Comparison of ENCODE assay signal across 1 cellular context in the genomic region with DNA sequence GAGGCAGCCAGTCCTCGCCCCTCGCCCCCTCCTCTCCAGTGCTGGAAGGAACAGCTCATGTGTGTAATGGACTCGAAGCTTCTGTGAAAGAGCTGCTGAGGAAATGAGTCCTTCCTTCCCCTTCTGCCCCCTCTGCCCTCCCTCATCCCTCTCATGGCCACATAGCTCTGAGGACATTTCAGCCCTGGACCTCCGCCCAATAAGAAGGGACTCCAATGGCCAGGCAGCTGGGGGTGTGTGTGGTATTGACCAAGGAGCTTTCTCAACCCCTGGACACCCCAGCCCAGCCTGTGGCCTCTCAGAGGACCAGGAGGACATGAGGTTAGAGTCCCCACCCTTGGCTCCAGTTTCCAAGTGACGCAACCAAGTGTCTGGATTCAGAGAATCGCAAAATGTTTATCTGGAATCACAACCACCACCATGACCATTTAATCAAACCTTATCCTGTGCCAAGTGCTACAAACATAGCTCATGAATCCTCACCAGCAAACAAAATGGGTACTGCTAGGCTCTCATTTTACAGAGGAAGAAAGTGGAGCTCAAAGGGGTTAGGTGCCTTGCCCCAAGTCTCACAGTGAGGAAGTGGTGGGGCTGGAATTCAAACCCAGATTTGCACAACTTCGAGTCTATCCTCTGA.
TF ChIP-seq lines count a peak whose summit lies in the region.

No MANE protein-coding gene starts in this region.

TF ChIP-seq in K562, 482 proteins besides CTCF, POLR2A, EP300 and RAD21 (continued from another document):
- no peak for TF ChIP-seq AFF1 (IDR thresholded peaks at IDR 0.05; ENCODE audit: low read depth in 1 of 2, partially characterized antibody in 2 of 2)
- TF ChIP-seq ZNF263 (CRISPR knock-in tag; IDR thresholded peaks at IDR 0.05; ENCODE audit: borderline replicate concordance), result 0 out of 2 replicates have a peak, but pooled peaks have one; percentile 22
- no peak for TF ChIP-seq ZBTB17 (CRISPR knock-in tag; IDR thresholded peaks at IDR 0.05)
- TF ChIP-seq MYNN (IDR thresholded peaks at IDR 0.05), result no peak
- no peak for TF ChIP-seq MYNN (CRISPR knock-in tag; IDR thresholded peaks at IDR 0.05)
- TF ChIP-seq ZNF324 (CRISPR knock-in tag; IDR thresholded peaks at IDR 0.05), result no peak
- no peak for TF ChIP-seq ZNF224 (CRISPR knock-in tag; IDR thresholded peaks at IDR 0.05)
- TF ChIP-seq NFYB (IDR thresholded peaks at IDR 0.05; ENCODE audit: extremely low read depth, insufficient read length), result no peak
- no peak for TF ChIP-seq SMARCB1 (IDR thresholded peaks at IDR 0.05; ENCODE audit: insufficient read length, low read depth)
- no peak for TF ChIP-seq CCAR2 (IDR thresholded peaks at IDR 0.05; ENCODE audit: low read depth, low read length)
- no peak for TF ChIP-seq HDAC2 (IDR thresholded peaks at IDR 0.05)
- TF ChIP-seq ZNF445 (CRISPR knock-in tag; IDR thresholded peaks at IDR 0.05; ENCODE audit: low read depth), result no peak
- no peak for TF ChIP-seq SRSF1 (IDR thresholded peaks at IDR 0.05; ENCODE audit: low read depth, low read length)
- TF ChIP-seq GATA2 (CRISPR knock-in tag; IDR thresholded peaks at IDR 0.05), result no peak
- TF ChIP-seq PHB (CRISPR knock-in tag; IDR thresholded peaks at IDR 0.05), result no peak
- no peak for TF ChIP-seq DMBX1 (CRISPR knock-in tag; IDR thresholded peaks at IDR 0.05; ENCODE audit: borderline replicate concordance)
- no peak for TF ChIP-seq ZSCAN32 (CRISPR knock-in tag; IDR thresholded peaks at IDR 0.05)
- TF ChIP-seq DIDO1 (tag; IDR thresholded peaks at IDR 0.05; ENCODE audit: low read depth), result no peak
- no peak for TF ChIP-seq ZNF830 (CRISPR knock-in tag; IDR thresholded peaks at IDR 0.05)
- no peak for TF ChIP-seq ZFX (CRISPR knock-in tag; IDR thresholded peaks at IDR 0.05)
- TF ChIP-seq ELF1 (tag; IDR thresholded peaks at IDR 0.05), result no peak
